In the genomic region with DNA sequence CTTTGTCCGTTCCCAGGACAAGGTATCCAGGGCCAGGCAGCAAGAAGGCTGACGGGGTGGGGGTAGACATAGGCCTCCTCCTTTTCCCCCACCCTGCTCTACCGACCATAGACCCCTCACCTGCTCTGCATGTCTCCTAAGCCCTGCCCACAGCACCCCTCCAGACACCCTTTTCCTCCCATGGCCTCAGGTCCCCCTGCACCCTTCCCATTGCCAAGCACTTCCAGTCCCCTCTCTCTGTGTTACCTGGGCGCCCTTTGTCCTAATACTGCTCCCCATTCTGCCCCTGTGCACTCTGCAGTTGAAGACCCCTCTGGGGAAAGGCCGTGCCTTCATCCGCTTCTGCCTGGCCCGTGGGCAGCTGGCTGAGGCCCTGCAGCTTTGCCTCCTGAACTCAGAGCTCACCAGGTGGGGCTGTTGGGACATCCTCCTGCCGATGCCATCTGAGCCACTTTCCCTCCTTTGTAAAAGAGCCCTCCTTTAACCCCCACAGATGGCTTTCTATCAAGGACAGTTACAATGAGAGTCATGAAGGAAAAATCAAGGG, we compare ENCODE assay signal across 39 cellular contexts. TPM values are rescaled to one million over a fixed set of nuclear protein-coding genes. Genes with fewer than 3 reads are reported as not detected.
"Had no signal": no experiment of that assay in that cellular context is flagged by ENCODE, and none has a peak within 500 bp of the region (broad histone marks: within the 10 kb centered on the region; RNA-seq: fewer than 3 reads in every experiment).

No MANE protein-coding gene starts in this region.

- H3K4me3 Mint-ChIP-seq: activated B cell treated with CpG ODN at 0.5 μM for 24 hours; activated CD4-positive, alpha-beta memory T cell treated with anti-CD3 and anti-CD28 coated beads for 36 hours; activated CD4-positive, alpha-beta T cell treated with anti-CD3 and anti-CD28 coated beads, Interleukin-2, amount 10 ng/mL, durations not matched to agents 24 days and 14 days; activated CD8-positive, alpha-beta T cell treated with anti-CD3 and anti-CD28 coated beads for 36 hours; activated naive CD4-positive, alpha-beta T cell treated with anti-CD3 and anti-CD28 coated beads for 36 hours; activated naive CD8-positive, alpha-beta T cell treated with anti-CD3 and anti-CD28 coated beads for 36 hours; activated T-cell treated with anti-CD3 and anti-CD28 coated beads, Interleukin-2, amount 50 U/mL, for 4 hours; activated T-cell treated with anti-CD3 and anti-CD28 coated beads, Interleukin-2, amount 50 U/mL, for 72 hours; activated T-helper 1 cell treated with anti-CD3 and anti-CD28 coated beads, Interleukin-12 subunit alpha, Interleukin-12 subunit beta, Interleukin-2, Interleukin-4 antibody, amounts not matched to agents 30 ng/mL and 10 ng/mL and 1 ng/mL, durations not matched to agents 14 hours and 24 hours and 36 hours; activated T-helper 17 cell treated with anti-CD3 and anti-CD28 coated beads, Interleukin-2, amount 50 U/mL, for 72 hours; brain; central memory CD8-positive, alpha-beta T cell; T-helper 1 cell treated with Interleukin-12 subunit alpha and Interleukin-12 subunit beta and Interleukin-4 antibody, amounts not matched to agents 30 μg/mL and 1 μg/mL, for 36 hours; T-helper 2 cell treated with Interferon-gamma antibody and Interleukin-4, amounts not matched to agents 5 μg/mL and 100 μg/mL, for 36 hours had no signal

- ATAC-seq: activated CD8-positive, alpha-beta T cell treated with anti-CD3 and anti-CD28 coated beads for 36 hours; activated naive CD4-positive, alpha-beta T cell treated with anti-CD3 and anti-CD28 coated beads, Interleukin-2, amount 50 U/mL, for 72 hours; activated T-cell treated with anti-CD3 and anti-CD28 coated beads, Interleukin-2, amount 50 U/mL, for 4 hours; activated T-cell treated with anti-CD3 and anti-CD28 coated beads, Interleukin-2, amount 50 U/mL, for 72 hours; activated T-helper 17 cell treated with anti-CD3 and anti-CD28 coated beads, Interleukin-2, amount 50 U/mL, for 72 hours had no signal

- H3K36me3 ChIP-seq: adrenal gland, cardiac muscle cell had no signal

- H3K4me1 ChIP-seq: adrenal gland had no signal

- H3K27ac ChIP-seq: adrenal gland, cardiac muscle cell, VCaP had no signal

- H3K36me3 Mint-ChIP-seq: activated CD4-positive, alpha-beta memory T cell treated with anti-CD3 and anti-CD28 coated beads for 36 hours; activated naive CD4-positive, alpha-beta T cell treated with anti-CD3 and anti-CD28 coated beads, Interleukin-2, amount 50 U/mL, for 72 hours; activated naive CD8-positive, alpha-beta T cell treated with anti-CD3 and anti-CD28 coated beads for 36 hours; brain had no signal

- H3K9me3 ChIP-seq: adrenal gland had no signal

- H3K27me3 ChIP-seq: adrenal gland had no signal

- H3K9me3 Mint-ChIP-seq: activated B cell treated with CpG ODN at 0.5 μM for 24 hours; activated CD4-positive, alpha-beta memory T cell treated with anti-CD3 and anti-CD28 coated beads for 36 hours; activated CD4-positive, alpha-beta T cell treated with anti-CD3 and anti-CD28 coated beads, Interleukin-2, amount 10 ng/mL, durations not matched to agents 24 days and 14 days; activated CD8-positive, alpha-beta T cell treated with anti-CD3 and anti-CD28 coated beads for 36 hours; activated naive CD4-positive, alpha-beta T cell treated with anti-CD3 and anti-CD28 coated beads for 36 hours; activated naive CD4-positive, alpha-beta T cell treated with anti-CD3 and anti-CD28 coated beads, Interleukin-2, amount 50 U/mL, for 72 hours; activated naive CD8-positive, alpha-beta T cell treated with anti-CD3 and anti-CD28 coated beads for 36 hours; activated T-cell treated with anti-CD3 and anti-CD28 coated beads, Interleukin-2, amount 50 U/mL, for 4 hours; activated T-cell treated with anti-CD3 and anti-CD28 coated beads, Interleukin-2, amount 50 U/mL, for 72 hours; activated T-helper 1 cell treated with anti-CD3 and anti-CD28 coated beads, Interleukin-12 subunit alpha, Interleukin-12 subunit beta, Interleukin-2, Interleukin-4 antibody, amounts not matched to agents 30 ng/mL and 10 ng/mL and 1 ng/mL, durations not matched to agents 14 hours and 24 hours and 36 hours; activated T-helper 17 cell treated with anti-CD3 and anti-CD28 coated beads, Interleukin-2, amount 50 U/mL, for 72 hours; central memory CD8-positive, alpha-beta T cell; T-helper 1 cell treated with Interleukin-12 subunit alpha and Interleukin-12 subunit beta and Interleukin-4 antibody, amounts not matched to agents 30 μg/mL and 1 μg/mL, for 36 hours; T-helper 2 cell treated with Interferon-gamma antibody and Interleukin-4, amounts not matched to agents 5 μg/mL and 100 μg/mL, for 36 hours had no signal

- H3K27ac Mint-ChIP-seq: activated B cell treated with CpG ODN at 0.5 μM for 24 hours; activated CD4-positive, alpha-beta memory T cell treated with anti-CD3 and anti-CD28 coated beads for 36 hours; activated CD4-positive, alpha-beta T cell treated with anti-CD3 and anti-CD28 coated beads, Interleukin-2, amount 10 ng/mL, durations not matched to agents 24 days and 14 days; activated CD8-positive, alpha-beta T cell treated with anti-CD3 and anti-CD28 coated beads for 36 hours; activated naive CD4-positive, alpha-beta T cell treated with anti-CD3 and anti-CD28 coated beads for 36 hours; activated naive CD4-positive, alpha-beta T cell treated with anti-CD3 and anti-CD28 coated beads, Interleukin-2, amount 50 U/mL, for 72 hours; activated naive CD8-positive, alpha-beta T cell treated with anti-CD3 and anti-CD28 coated beads for 36 hours; activated T-cell treated with anti-CD3 and anti-CD28 coated beads, Interleukin-2, amount 50 U/mL, for 72 hours; activated T-helper 1 cell treated with anti-CD3 and anti-CD28 coated beads, Interleukin-12 subunit alpha, Interleukin-12 subunit beta, Interleukin-2, Interleukin-4 antibody, amounts not matched to agents 30 ng/mL and 10 ng/mL and 1 ng/mL, durations not matched to agents 14 hours and 24 hours and 36 hours; activated T-helper 17 cell treated with anti-CD3 and anti-CD28 coated beads, Interleukin-2, amount 50 U/mL, for 72 hours; brain; T-helper 1 cell treated with Interleukin-12 subunit alpha and Interleukin-12 subunit beta and Interleukin-4 antibody, amounts not matched to agents 30 μg/mL and 1 μg/mL, for 36 hours; T-helper 2 cell treated with Interferon-gamma antibody and Interleukin-4, amounts not matched to agents 5 μg/mL and 100 μg/mL, for 36 hours had no signal

- H3K4me3 ChIP-seq: adrenal gland, cardiac muscle cell had no signal

- DNase-seq: activated B cell treated with CpG ODN at 0.5 μM for 24 hours; activated CD4-positive, alpha-beta memory T cell treated with anti-CD3 and anti-CD28 coated beads for 36 hours; activated CD4-positive, alpha-beta T cell treated with anti-CD3 and anti-CD28 coated beads for 4 hours; activated CD4-positive, alpha-beta T cell treated with anti-CD3 and anti-CD28 coated beads, Interleukin-2, amount 10 ng/mL, durations not matched to agents 24 days and 14 days; activated CD4-positive, alpha-beta T cell treated with anti-CD3 and anti-CD28 coated beads, Interleukin-2, amount 50 U/mL, for 1 hour; activated CD4-positive, alpha-beta T cell treated with anti-CD3 and anti-CD28 coated beads, Interleukin-2, amount 50 U/mL, for 4 hours; activated CD4-positive, CD25-positive, alpha-beta regulatory T cell treated with anti-CD3 and anti-CD28 coated beads, Interleukin-2, amount 50 U/mL, for 72 hours; activated CD8-positive, alpha-beta memory T cell treated with anti-CD3 and anti-CD28 coated beads, Interleukin-2, amount 50 U/mL, for 4 hours; activated CD8-positive, alpha-beta T cell treated with anti-CD3 and anti-CD28 coated beads for 36 hours; activated effector memory CD4-positive, alpha-beta T cell treated with anti-CD3 and anti-CD28 coated beads, Interleukin-2, amount 50 U/mL, for 16 hours; activated gamma-delta T cell treated with Interleukin-2 at 50 U/mL for 16 hours; activated naive CD4-positive, alpha-beta T cell; activated naive CD4-positive, alpha-beta T cell treated with anti-CD3 and anti-CD28 coated beads for 36 hours; activated naive CD4-positive, alpha-beta T cell treated with anti-CD3 and anti-CD28 coated beads, Interleukin-2, amount 50 U/mL, for 16 hours; activated naive CD8-positive, alpha-beta T cell treated with anti-CD3 and anti-CD28 coated beads for 36 hours; activated T-cell treated with anti-CD3 and anti-CD28 coated beads for 4 hours; activated T-cell treated with anti-CD3 and anti-CD28 coated beads, Interleukin-2, amount 50 U/mL, for 1 hour; activated T-cell treated with anti-CD3 and anti-CD28 coated beads, Interleukin-2, amount 50 U/mL, for 4 hours; activated T-cell treated with anti-CD3 and anti-CD28 coated beads, Interleukin-2, amount 50 U/mL, for 72 hours; adrenal gland; amniotic stem cell; aorta; caudate nucleus; cerebellar nuclear complex; T-helper 1 cell; T-helper 2 cell; T-helper 9 cell had no signal

- FAIRE-seq: bronchial epithelial cell, TTC549 had no signal

RNA-seq across cellular contexts. Expression of a gene that starts 3.5 kb away (rescaled TPM):
- total RNA-seq: activated CD8-positive, alpha-beta memory T cell treated with anti-CD3 and anti-CD28 coated beads for 36 hours; bronchial epithelial cell; cardiac muscle cell had no signal
- polyA plus RNA-seq: aorta, cardiac muscle cell had no signal

RNA-seq across cellular contexts. Expression of a gene that starts 53.3 kb away (rescaled TPM):
- total RNA-seq: activated B cell treated with CpG ODN at 0.5 μM for 24 hours; activated CD4-positive, alpha-beta memory T cell treated with anti-CD3 and anti-CD28 coated beads for 36 hours; activated CD8-positive, alpha-beta memory T cell treated with anti-CD3 and anti-CD28 coated beads for 36 hours; activated T-cell treated with anti-CD3 and anti-CD28 coated beads, Interleukin-2, amount 50 U/mL, for 4 hours; activated T-helper 1 cell treated with anti-CD3 and anti-CD28 coated beads, Interleukin-12 subunit alpha, Interleukin-12 subunit beta, Interleukin-2, Interleukin-4 antibody, amounts not matched to agents 30 ng/mL and 10 ng/mL and 1 ng/mL, durations not matched to agents 14 hours and 24 hours and 36 hours; bronchial epithelial cell had no signal
